1 cellular context compared by ENCODE assay signal in the genomic region with DNA sequence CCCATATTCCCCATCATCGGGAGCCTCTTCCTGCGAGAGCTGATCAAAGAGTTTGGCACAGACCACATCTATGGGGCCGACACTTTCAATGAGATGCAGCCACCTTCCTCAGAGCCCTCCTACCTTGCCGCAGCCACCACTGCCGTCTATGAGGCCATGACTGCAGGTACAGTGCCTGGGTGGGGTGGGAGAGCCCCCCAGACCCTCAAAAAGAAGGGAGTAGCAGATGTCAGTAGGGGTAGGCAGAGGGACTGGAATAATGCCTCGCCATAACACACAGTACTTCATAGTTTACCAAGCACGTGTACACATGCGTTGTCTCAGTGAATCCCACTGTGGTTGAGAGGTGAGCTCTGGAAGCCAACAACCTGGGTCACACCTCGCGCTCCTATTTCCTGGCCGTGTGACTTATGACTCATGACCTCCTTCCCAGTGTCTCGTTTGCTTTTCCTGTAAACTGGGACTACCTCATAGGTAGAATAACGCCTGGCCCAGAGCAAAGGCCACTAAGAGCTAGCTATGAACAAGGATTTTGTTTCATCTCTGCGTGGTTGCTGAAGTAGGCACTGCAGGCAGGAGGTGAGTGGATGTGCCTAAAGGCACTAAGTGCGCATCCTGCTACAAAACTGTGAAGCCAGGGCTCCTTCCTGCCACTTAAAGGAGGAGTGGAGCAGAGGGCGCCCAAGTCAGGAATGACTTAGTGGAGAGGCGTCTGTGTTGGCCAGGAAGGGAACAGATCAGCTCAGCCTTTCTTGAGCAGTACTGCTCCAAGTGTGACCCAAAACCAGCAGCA.
TF ChIP-seq lines count a peak whose summit lies in the region.

No MANE protein-coding gene starts in this region.

TF ChIP-seq in HEK293, 187 proteins besides CTCF, POLR2A, EP300 and RAD21 (continued from another document and continues in another):
- TF ChIP-seq ZNF391 (tag by site-specific recombination; IDR thresholded peaks at IDR 0.05; ENCODE audit: borderline replicate concordance, low read depth) (no peak), GLIS1 (tag by site-specific recombination; IDR thresholded peaks at IDR 0.05) (peak; percentile 25; the same call in 1 of the 2 replicates), ZNF626 (tag by site-specific recombination; IDR thresholded peaks at IDR 0.05) (no peak), ZSCAN5A (tag by site-specific recombination; IDR thresholded peaks at IDR 0.05) (no peak), ZNF366 (tag by site-specific recombination; conservative IDR thresholded peaks at IDR 0.05) (peak; percentile 50; the same call in 1 of the 2 replicates), ZNF140 (tag by site-specific recombination; IDR thresholded peaks at IDR 0.05) (no peak), PRDM1 (tag by site-specific recombination; IDR thresholded peaks at IDR 0.05) (no peak), ZFP3 (tag by site-specific recombination; IDR thresholded peaks at IDR 0.05; ENCODE audit: low read depth) (no peak), ZNF132 (tag by site-specific recombination; IDR thresholded peaks at IDR 0.05; ENCODE audit: borderline replicate concordance) (no peak), ZNF324 (tag by site-specific recombination; IDR thresholded peaks at IDR 0.05) (no peak), SETDB1 (IDR thresholded peaks at IDR 0.05; ENCODE audit: insufficient read length, low read length) (no peak), ZXDB (tag by site-specific recombination; IDR thresholded peaks at IDR 0.05) (no peak), ZNF529 (tag by site-specific recombination; IDR thresholded peaks at IDR 0.05; ENCODE audit: insufficient replicate concordance) (no peak), ZNF555 (tag by site-specific recombination; conservative IDR thresholded peaks at IDR 0.05) (no peak), ZNF521 (tag by site-specific recombination; IDR thresholded peaks at IDR 0.05) (no peak), ZNF585B (tag by site-specific recombination; IDR thresholded peaks at IDR 0.05) (no peak), SP7 (tag by site-specific recombination; IDR thresholded peaks at IDR 0.05) (0 out of 2 replicates have a peak, but pooled peaks have one; percentile 34), ZNF544 (tag by site-specific recombination; IDR thresholded peaks at IDR 0.05) (no peak), ZBTB8A (tag by site-specific recombination; IDR thresholded peaks at IDR 0.05) (no peak), GLI2 (tag by site-specific recombination; IDR thresholded peaks at IDR 0.05; ENCODE audit: borderline replicate concordance, low read depth) (no peak), ZNF600 (tag by site-specific recombination; IDR thresholded peaks at IDR 0.05) (peak; percentile 75), ZNF404 (tag by site-specific recombination; IDR thresholded peaks at IDR 0.05) (no peak), KLF16 (tag by site-specific recombination; IDR thresholded peaks at IDR 0.05) (no peak), ZNF621 (tag by site-specific recombination; IDR thresholded peaks at IDR 0.05) (no peak), HIC1 (tag by site-specific recombination; IDR thresholded peaks at IDR 0.05) (no peak), ZNF623 (tag by site-specific recombination; IDR thresholded peaks at IDR 0.05) (no peak), ZNF677 (tag by site-specific recombination; IDR thresholded peaks at IDR 0.05) (no peak), KLF10 (tag by site-specific recombination; IDR thresholded peaks at IDR 0.05) (no peak), ZNF221 (tag by site-specific recombination; IDR thresholded peaks at IDR 0.05; ENCODE audit: borderline replicate concordance) (no peak), OVOL3 (tag by site-specific recombination; IDR thresholded peaks at IDR 0.05) (no peak), ZFP41 (tag by site-specific recombination; IDR thresholded peaks at IDR 0.05; ENCODE audit: borderline replicate concordance) (no peak), ZNF175 (tag by site-specific recombination; IDR thresholded peaks at IDR 0.05) (no peak), ZNF335 (tag by site-specific recombination; conservative IDR thresholded peaks at IDR 0.05) (no peak), HOXA7 (CRISPR knock-in tag; IDR thresholded peaks at IDR 0.05; ENCODE audit: borderline replicate concordance) (no peak), SCRT2 (tag by site-specific recombination; IDR thresholded peaks at IDR 0.05) (no peak), ZFP69B (tag by site-specific recombination; IDR thresholded peaks at IDR 0.05) (no peak), ZNF48 (tag by site-specific recombination; IDR thresholded peaks at IDR 0.05) (no peak), ZIC2 (tag by site-specific recombination; IDR thresholded peaks at IDR 0.05) (no peak), ZNF174 (tag by site-specific recombination; IDR thresholded peaks at IDR 0.05) (no peak), ZNF707 (tag by site-specific recombination; IDR thresholded peaks at IDR 0.05) (no peak)
- TF ChIP-seq, protein P1, sequence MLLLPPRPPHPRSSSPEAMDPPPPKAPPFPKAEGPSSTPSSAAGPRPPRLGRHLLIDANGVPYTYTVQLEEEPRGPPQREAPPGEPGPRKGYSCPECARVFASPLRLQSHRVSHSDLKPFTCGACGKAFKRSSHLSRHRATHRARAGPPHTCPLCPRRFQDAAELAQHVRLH (tag by site-specific recombination; IDR thresholded peaks at IDR 0.05), result no peak
- TF ChIP-seq, protein P2, sequence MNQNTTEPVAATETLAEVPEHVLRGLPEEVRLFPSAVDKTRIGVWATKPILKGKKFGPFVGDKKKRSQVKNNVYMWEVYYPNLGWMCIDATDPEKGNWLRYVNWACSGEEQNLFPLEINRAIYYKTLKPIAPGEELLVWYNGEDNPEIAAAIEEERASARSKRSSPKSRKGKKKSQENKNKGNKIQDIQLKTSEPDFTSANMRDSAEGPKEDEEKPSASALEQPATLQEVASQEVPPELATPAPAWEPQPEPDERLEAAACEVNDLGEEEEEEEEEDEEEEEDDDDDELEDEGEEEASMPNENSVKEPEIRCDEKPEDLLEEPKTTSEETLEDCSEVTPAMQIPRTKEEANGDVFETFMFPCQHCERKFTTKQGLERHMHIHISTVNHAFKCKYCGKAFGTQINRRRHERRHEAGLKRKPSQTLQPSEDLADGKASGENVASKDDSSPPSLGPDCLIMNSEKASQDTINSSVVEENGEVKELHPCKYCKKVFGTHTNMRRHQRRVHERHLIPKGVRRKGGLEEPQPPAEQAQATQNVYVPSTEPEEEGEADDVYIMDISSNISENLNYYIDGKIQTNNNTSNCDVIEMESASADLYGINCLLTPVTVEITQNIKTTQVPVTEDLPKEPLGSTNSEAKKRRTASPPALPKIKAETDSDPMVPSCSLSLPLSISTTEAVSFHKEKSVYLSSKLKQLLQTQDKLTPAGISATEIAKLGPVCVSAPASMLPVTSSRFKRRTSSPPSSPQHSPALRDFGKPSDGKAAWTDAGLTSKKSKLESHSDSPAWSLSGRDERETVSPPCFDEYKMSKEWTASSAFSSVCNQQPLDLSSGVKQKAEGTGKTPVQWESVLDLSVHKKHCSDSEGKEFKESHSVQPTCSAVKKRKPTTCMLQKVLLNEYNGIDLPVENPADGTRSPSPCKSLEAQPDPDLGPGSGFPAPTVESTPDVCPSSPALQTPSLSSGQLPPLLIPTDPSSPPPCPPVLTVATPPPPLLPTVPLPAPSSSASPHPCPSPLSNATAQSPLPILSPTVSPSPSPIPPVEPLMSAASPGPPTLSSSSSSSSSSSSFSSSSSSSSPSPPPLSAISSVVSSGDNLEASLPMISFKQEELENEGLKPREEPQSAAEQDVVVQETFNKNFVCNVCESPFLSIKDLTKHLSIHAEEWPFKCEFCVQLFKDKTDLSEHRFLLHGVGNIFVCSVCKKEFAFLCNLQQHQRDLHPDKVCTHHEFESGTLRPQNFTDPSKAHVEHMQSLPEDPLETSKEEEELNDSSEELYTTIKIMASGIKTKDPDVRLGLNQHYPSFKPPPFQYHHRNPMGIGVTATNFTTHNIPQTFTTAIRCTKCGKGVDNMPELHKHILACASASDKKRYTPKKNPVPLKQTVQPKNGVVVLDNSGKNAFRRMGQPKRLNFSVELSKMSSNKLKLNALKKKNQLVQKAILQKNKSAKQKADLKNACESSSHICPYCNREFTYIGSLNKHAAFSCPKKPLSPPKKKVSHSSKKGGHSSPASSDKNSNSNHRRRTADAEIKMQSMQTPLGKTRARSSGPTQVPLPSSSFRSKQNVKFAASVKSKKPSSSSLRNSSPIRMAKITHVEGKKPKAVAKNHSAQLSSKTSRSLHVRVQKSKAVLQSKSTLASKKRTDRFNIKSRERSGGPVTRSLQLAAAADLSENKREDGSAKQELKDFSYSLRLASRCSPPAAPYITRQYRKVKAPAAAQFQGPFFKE (tag by site-specific recombination; IDR thresholded peaks at IDR 0.05; ENCODE audit: borderline replicate concordance), result no peak
- TF ChIP-seq, protein P3, sequence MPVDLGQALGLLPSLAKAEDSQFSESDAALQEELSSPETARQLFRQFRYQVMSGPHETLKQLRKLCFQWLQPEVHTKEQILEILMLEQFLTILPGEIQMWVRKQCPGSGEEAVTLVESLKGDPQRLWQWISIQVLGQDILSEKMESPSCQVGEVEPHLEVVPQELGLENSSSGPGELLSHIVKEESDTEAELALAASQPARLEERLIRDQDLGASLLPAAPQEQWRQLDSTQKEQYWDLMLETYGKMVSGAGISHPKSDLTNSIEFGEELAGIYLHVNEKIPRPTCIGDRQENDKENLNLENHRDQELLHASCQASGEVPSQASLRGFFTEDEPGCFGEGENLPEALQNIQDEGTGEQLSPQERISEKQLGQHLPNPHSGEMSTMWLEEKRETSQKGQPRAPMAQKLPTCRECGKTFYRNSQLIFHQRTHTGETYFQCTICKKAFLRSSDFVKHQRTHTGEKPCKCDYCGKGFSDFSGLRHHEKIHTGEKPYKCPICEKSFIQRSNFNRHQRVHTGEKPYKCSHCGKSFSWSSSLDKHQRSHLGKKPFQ (tag by site-specific recombination; IDR thresholded peaks at IDR 0.05), result no peak; the same call in 1 of the 2 replicates
- TF ChIP-seq, protein P4, sequence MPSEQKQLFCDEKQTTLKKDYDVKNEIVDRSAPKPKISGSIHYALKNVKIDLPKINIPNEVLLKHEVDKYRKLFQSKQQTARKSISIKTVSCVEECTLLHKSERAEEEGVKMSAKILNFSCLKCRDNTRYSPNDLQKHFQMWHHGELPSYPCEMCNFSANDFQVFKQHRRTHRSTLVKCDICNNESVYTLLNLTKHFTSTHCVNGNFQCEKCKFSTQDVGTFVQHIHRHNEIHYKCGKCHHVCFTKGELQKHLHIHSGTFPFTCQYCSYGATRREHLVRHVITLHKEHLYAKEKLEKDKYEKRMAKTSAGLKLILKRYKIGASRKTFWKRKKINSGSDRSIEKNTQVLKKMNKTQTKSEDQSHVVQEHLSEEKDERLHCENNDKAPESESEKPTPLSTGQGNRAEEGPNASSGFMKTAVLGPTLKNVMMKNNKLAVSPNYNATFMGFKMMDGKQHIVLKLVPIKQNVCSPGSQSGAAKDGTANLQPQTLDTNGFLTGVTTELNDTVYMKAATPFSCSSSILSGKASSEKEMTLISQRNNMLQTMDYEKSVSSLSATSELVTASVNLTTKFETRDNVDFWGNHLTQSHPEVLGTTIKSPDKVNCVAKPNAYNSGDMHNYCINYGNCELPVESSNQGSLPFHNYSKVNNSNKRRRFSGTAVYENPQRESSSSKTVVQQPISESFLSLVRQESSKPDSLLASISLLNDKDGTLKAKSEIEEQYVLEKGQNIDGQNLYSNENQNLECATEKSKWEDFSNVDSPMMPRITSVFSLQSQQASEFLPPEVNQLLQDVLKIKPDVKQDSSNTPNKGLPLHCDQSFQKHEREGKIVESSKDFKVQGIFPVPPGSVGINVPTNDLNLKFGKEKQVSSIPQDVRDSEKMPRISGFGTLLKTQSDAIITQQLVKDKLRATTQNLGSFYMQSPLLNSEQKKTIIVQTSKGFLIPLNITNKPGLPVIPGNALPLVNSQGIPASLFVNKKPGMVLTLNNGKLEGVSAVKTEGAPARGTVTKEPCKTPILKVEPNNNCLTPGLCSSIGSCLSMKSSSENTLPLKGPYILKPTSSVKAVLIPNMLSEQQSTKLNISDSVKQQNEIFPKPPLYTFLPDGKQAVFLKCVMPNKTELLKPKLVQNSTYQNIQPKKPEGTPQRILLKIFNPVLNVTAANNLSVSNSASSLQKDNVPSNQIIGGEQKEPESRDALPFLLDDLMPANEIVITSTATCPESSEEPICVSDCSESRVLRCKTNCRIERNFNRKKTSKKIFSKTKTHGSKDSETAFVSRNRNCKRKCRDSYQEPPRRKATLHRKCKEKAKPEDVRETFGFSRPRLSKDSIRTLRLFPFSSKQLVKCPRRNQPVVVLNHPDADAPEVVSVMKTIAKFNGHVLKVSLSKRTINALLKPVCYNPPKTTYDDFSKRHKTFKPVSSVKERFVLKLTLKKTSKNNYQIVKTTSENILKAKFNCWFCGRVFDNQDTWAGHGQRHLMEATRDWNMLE (tag by site-specific recombination; conservative IDR thresholded peaks at IDR 0.05; ENCODE audit: low read depth), result no peak
- TF ChIP-seq, protein P5, sequence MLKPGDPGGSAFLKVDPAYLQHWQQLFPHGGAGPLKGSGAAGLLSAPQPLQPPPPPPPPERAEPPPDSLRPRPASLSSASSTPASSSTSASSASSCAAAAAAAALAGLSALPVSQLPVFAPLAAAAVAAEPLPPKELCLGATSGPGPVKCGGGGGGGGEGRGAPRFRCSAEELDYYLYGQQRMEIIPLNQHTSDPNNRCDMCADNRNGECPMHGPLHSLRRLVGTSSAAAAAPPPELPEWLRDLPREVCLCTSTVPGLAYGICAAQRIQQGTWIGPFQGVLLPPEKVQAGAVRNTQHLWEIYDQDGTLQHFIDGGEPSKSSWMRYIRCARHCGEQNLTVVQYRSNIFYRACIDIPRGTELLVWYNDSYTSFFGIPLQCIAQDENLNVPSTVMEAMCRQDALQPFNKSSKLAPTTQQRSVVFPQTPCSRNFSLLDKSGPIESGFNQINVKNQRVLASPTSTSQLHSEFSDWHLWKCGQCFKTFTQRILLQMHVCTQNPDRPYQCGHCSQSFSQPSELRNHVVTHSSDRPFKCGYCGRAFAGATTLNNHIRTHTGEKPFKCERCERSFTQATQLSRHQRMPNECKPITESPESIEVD (tag by site-specific recombination; IDR thresholded peaks at IDR 0.05), result no peak
